1 cellular context compared by ENCODE assay signal in genomic region chr2:203693242-203693879, GRCh38.
TF ChIP-seq lines count a peak whose summit lies in the region.

No MANE protein-coding gene starts in this region.

TF ChIP-seq in HepG2, 621 proteins besides CTCF, POLR2A, EP300 and RAD21:
- no peak for TF ChIP-seq ZFP62 (CRISPR knock-in tag; IDR thresholded peaks at IDR 0.05)
- TF ChIP-seq KDM6A (CRISPR knock-in tag; IDR thresholded peaks at IDR 0.05; ENCODE audit: low read depth) = no peak
- 0 out of 2 replicates have a peak, but pooled peaks have one; percentile 32 for TF ChIP-seq CREB1 (IDR thresholded peaks at IDR 0.05)
- no peak for TF ChIP-seq CREB1 (CRISPR knock-in tag; IDR thresholded peaks at IDR 0.05)
- no peak for TF ChIP-seq ARNT2 (CRISPR knock-in tag; IDR thresholded peaks at IDR 0.05; ENCODE audit: low read depth)
